19 cellular contexts compared by ENCODE assay signal in genomic region chr11:74957937-74958629, GRCh38.
"Had no signal": no experiment of that assay in that cellular context is flagged by ENCODE, and none has a peak within 500 bp of the region (broad histone marks: within the 10 kb centered on the region; RNA-seq: fewer than 3 reads in every experiment).

No MANE protein-coding gene starts in this region.

- FAIRE-seq: endothelial cell of umbilical vein, small intestine had no signal

- H3K27ac Mint-ChIP-seq: activated naive CD4-positive, alpha-beta T cell treated with anti-CD3 and anti-CD28 coated beads, Interleukin-2, amount 10 ng/mL, durations not matched to agents 7 days and 5 days; activated T-helper 2 cell treated with anti-CD3 and anti-CD28 coated beads, Interferon-gamma antibody, Interleukin-2, Interleukin-4, amounts not matched to agents 10 μg/mL and 5 μg/mL and 100 μg/mL, durations not matched to agents 14 hours and 24 hours and 36 hours; progenitor cell of endocrine pancreas; stimulated activated naive CD8-positive, alpha-beta T cell treated with anti-CD3 and anti-CD28 coated beads, Interleukin-15, Interleukin-2, amounts not matched to agents 100 ng/mL and 50 ng/mL, for 24 hours had no signal

- H3K4me3 Mint-ChIP-seq: activated naive CD4-positive, alpha-beta T cell treated with anti-CD3 and anti-CD28 coated beads, Interleukin-2, amount 10 ng/mL, durations not matched to agents 7 days and 5 days; nephron; stimulated activated naive CD8-positive, alpha-beta T cell treated with anti-CD3 and anti-CD28 coated beads, Interleukin-15, Interleukin-2, amounts not matched to agents 100 ng/mL and 50 ng/mL, for 24 hours had no signal

- H3K9me3 ChIP-seq: adrenal gland, colonic mucosa, esophagus squamous epithelium, suprapubic skin had no signal

- H3K27me3 Mint-ChIP-seq: activated naive CD4-positive, alpha-beta T cell treated with anti-CD3 and anti-CD28 coated beads, Interleukin-2, amount 10 ng/mL, durations not matched to agents 7 days and 5 days; progenitor cell of endocrine pancreas; stimulated activated naive CD8-positive, alpha-beta T cell treated with anti-CD3 and anti-CD28 coated beads, Interleukin-15, Interleukin-2, amounts not matched to agents 100 ng/mL and 50 ng/mL, for 24 hours had no signal

- H3K4me1 ChIP-seq: colonic mucosa had no signal

- H3K36me3 ChIP-seq: adrenal gland, colonic mucosa had no signal

- DNase-seq: activated CD4-positive, alpha-beta T cell treated with anti-CD3 and anti-CD28 coated beads, Interleukin-2, amount 50 U/mL, for 1 hour; activated naive CD4-positive, alpha-beta T cell treated with anti-CD3 and anti-CD28 coated beads, Interleukin-2, amount 10 ng/mL, durations not matched to agents 7 days and 5 days; adrenal gland; colonic mucosa; effector CD8-positive, alpha-beta T cell; esophagus squamous epithelium; foreskin melanocyte; immature natural killer cell; nucleus accumbens; right cardiac atrium; small intestine; T-helper 9 cell; trophoblast cell had no signal

- H3K27me3 ChIP-seq: adrenal gland, colonic mucosa, esophagus squamous epithelium, suprapubic skin had no signal

- H3K9me3 Mint-ChIP-seq: activated naive CD4-positive, alpha-beta T cell treated with anti-CD3 and anti-CD28 coated beads, Interleukin-2, amount 10 ng/mL, durations not matched to agents 7 days and 5 days; activated T-helper 2 cell treated with anti-CD3 and anti-CD28 coated beads, Interferon-gamma antibody, Interleukin-2, Interleukin-4, amounts not matched to agents 10 μg/mL and 5 μg/mL and 100 μg/mL, durations not matched to agents 14 hours and 24 hours and 36 hours; immature natural killer cell; nephron; stimulated activated naive CD8-positive, alpha-beta T cell treated with anti-CD3 and anti-CD28 coated beads, Interleukin-15, Interleukin-2, amounts not matched to agents 100 ng/mL and 50 ng/mL, for 24 hours had no signal

- H3K27ac ChIP-seq: adrenal gland, colonic mucosa, esophagus squamous epithelium, suprapubic skin had no signal

- H3K4me3 ChIP-seq: adrenal gland, colonic mucosa, esophagus squamous epithelium, suprapubic skin had no signal

- ATAC-seq: right cardiac atrium had no signal
